22 cellular contexts compared by ENCODE assay signal in the genomic region with DNA sequence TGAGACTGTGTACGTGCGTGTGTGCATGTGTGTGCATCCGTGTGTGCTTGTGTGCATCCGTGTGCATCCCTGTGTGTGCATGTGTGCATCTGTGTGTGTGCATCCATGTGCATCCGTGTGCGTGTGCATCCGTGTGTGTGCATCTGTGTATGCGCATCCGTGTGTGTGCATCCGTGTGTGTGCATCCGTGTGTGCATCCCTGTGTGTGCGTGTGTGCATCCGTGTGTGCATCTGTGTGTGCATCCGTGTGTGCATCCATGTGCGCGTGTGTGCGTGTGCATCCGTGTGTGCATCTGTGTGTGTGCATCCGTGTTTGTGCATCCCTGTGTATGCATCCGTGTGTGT. TPM values are rescaled to one million over a fixed set of nuclear protein-coding genes. Genes with fewer than 3 reads are reported as not detected.
DNase-seq lines count a peak whose midpoint lies in the region; ATAC-seq, FAIRE-seq and TF ChIP-seq lines count a peak whose summit lies in the region.
"Had no signal": no experiment of that assay in that cellular context is flagged by ENCODE, and none has a peak within 500 bp of the region (broad histone marks: within the 10 kb centered on the region; RNA-seq: fewer than 3 reads in every experiment).

No MANE protein-coding gene starts in this region.

- no peak overlapping the region for H3K14ac ChIP-seq in H1 (ENCODE audit: insufficient read length)

- no peaks in the 10 kb centered on the region for H3K27me3 Mint-ChIP-seq in stimulated activated naive CD8-positive, alpha-beta T cell treated with anti-CD3 and anti-CD28 coated beads, Interleukin-15, Interleukin-2, amounts not matched to agents 100 ng/mL and 50 ng/mL, for 24 hours
- no peaks in the 10 kb centered on the region for H3K27me3 Mint-ChIP-seq in activated CD8-positive, alpha-beta T cell treated with anti-CD3 and anti-CD28 coated beads for 36 hours

- CTCF ChIA-PET in activated CD8-positive, alpha-beta T cell treated with anti-CD3 and anti-CD28 coated beads for 36 hours (lab: Charles Lee) = interaction anchor here (3.0 to 3.3 kb wide), 2 partner anchors 34 to 58 kb away, joined by 7 to 32 read pairs; no protein-coding TSS in a partner anchor
- CTCF ChIA-PET in H1 (lab: Charles Lee; ENCODE audit: partially characterized antibody) = interaction anchor here (1.2 to 3.8 kb wide), 4 partner anchors 11 to 64 kb away, joined by 3 to 32 read pairs (median 3); no protein-coding TSS in a partner anchor

- H2AFZ ChIP-seq in H1 (ENCODE audit: low read length) = no peak overlapping the region

- in situ Hi-C loops in transverse colon (cut with MboI; ENCODE audit: low pct_ligation_motif_present in 1 of 4, low pct_unique_long_range_greater_than_20kb in 1 of 4, low sequenced_read_pairs in 3 of 4) = no loop called here

- H3K36me3 ChIP-seq in H1 (ENCODE audit: control insufficient read depth in 2 of 4, insufficient read depth in 4 of 4, low read length in 3 of 4) = no peaks in the 10 kb centered on the region
- no peaks in the 10 kb centered on the region for H3K36me3 ChIP-seq in thymus (ENCODE audit: control insufficient read depth, insufficient read depth)
- H3K36me3 ChIP-seq in transverse colon = no peaks in the 10 kb centered on the region
- H3K36me3 ChIP-seq: BLaER1 treated with 17β-estradiol and CSF1 and Interleukin-3, amounts not matched to agents 10 nM and 100 nM had no signal

- POLR2A ChIA-PET in activated CD8-positive, alpha-beta T cell treated with anti-CD3 and anti-CD28 coated beads for 36 hours (lab: Charles Lee) = interaction anchor here (0.9 to 2.8 kb wide), 7 partner anchors 12 to 72 kb away, joined by 3 to 21 read pairs (median 4); a partner anchor contains a TSS
- POLR2A ChIA-PET in H1 (lab: Charles Lee; ENCODE audit: partially characterized antibody) = interaction anchor here (0.7 kb wide), 1 partner anchor 49 kb away, joined by 3 read pairs; no protein-coding TSS in a partner anchor

- H3K9ac ChIP-seq in H1 (replicated peaks in 1 of 4; ENCODE audit: extremely low read depth in 1 of 4, low read depth in 3 of 4, low read length in 3 of 4) = no peak overlapping the region
- H3K9ac ChIP-seq: SK-N-SH had no signal

- H3K79me1 ChIP-seq in H1 (ENCODE audit: low read depth, low read length) = no peaks in the 10 kb centered on the region

- no peaks in the 10 kb centered on the region for H3K36me3 Mint-ChIP-seq in stimulated activated naive CD8-positive, alpha-beta T cell treated with anti-CD3 and anti-CD28 coated beads, Interleukin-15, Interleukin-2, amounts not matched to agents 100 ng/mL and 50 ng/mL, for 24 hours (ENCODE audit: low read depth)
- no peaks in the 10 kb centered on the region for H3K36me3 Mint-ChIP-seq in activated CD8-positive, alpha-beta T cell treated with anti-CD3 and anti-CD28 coated beads for 36 hours (ENCODE audit: low read depth)

- H3K9me3 ChIP-seq in H1 (ENCODE audit: insufficient read depth in 2 of 2, low read depth in 1 of 2, low read length in 1 of 2) (no peaks in the 10 kb centered on the region), thymus (ENCODE audit: control insufficient read depth) (no peaks in the 10 kb centered on the region), transverse colon (no peaks in the 10 kb centered on the region)
- H3K9me3 ChIP-seq: BLaER1 treated with 17β-estradiol and CSF1 and Interleukin-3, amounts not matched to agents 10 nM and 100 nM; SK-N-SH; testis had no signal

- no peak overlapping the region for H3K23ac ChIP-seq in H1 (ENCODE audit: insufficient read length)

- TF ChIP-seq POLR2A in H1 (IDR thresholded peaks at IDR 0.05; ENCODE audit: control extremely low read depth in 1 of 2, low read depth in 2 of 2, low read length in 2 of 2) = no peak
- no peak for TF ChIP-seq POLR2A in transverse colon (IDR thresholded peaks at IDR 0.05)

- H3K79me2 ChIP-seq in H1 (ENCODE audit: control insufficient read depth in 1 of 2, insufficient read depth in 2 of 2, low read length in 2 of 2) = no peaks in the 10 kb centered on the region

- DNase-seq in stimulated activated naive CD8-positive, alpha-beta T cell treated with anti-CD3 and anti-CD28 coated beads, Interleukin-15, Interleukin-2, amounts not matched to agents 100 U/mL and 50 U/mL, for 24 hours = no peak
- no peak for DNase-seq in activated CD8-positive, alpha-beta T cell treated with anti-CD3 and anti-CD28 coated beads for 36 hours
- DNase-seq in H1 (ENCODE audit: low read depth in 1 of 2, low spot score in 2 of 2) (no peak), DMS114 treated with DMSO at 0.1 percent for 48 hours (lab: John Stamatoyannopoulos, UW; ENCODE audit: unreplicated experiment) (no peak), transverse colon (no peak), cerebellum (ENCODE audit: low spot score) (no peak)
- DNase-seq: erythroblast, foreskin keratinocyte, NCI-H1417 treated with DMSO at 0.1 percent for 48 hours, NCI-H510A, SK-N-SH, testis had no signal

- no peak overlapping the region for H3K4me3 Mint-ChIP-seq in stimulated activated naive CD8-positive, alpha-beta T cell treated with anti-CD3 and anti-CD28 coated beads, Interleukin-15, Interleukin-2, amounts not matched to agents 100 ng/mL and 50 ng/mL, for 24 hours
- H3K4me3 Mint-ChIP-seq in activated CD8-positive, alpha-beta T cell treated with anti-CD3 and anti-CD28 coated beads for 36 hours = peak overlapping the region; percentile 43

- H3K4ac ChIP-seq in H1 (replicated peaks; ENCODE audit: insufficient read length, low read depth, low read length) = no peak overlapping the region

- WGBS in H1 (ENCODE audit: extremely low coverage in 1 of 2, insufficient coverage in 1 of 2, insufficient read length in 1 of 2, insufficient replicate concordance in 2 of 2, low coverage in 1 of 2, low lambda C conversion rate in 2 of 2, missing lambda C conversion rate in 1 of 2), 2 experiments = 85% methylated on average over 20 of the region's 20 CpGs; no CpG with 5 or more reads in 1 of the 2 experiments
- WGBS in thymus = 90% methylated on average over 20 of the region's 20 CpGs
- WGBS in transverse colon (ENCODE audit: low coverage in 1 of 2), 2 donors = 80% methylated on average over 20 of the region's 20 CpGs; no CpG with 5 or more reads in 1 of the 2 donors

- H3K4me1 Mint-ChIP-seq in stimulated activated naive CD8-positive, alpha-beta T cell treated with anti-CD3 and anti-CD28 coated beads, Interleukin-15, Interleukin-2, amounts not matched to agents 100 ng/mL and 50 ng/mL, for 24 hours (ENCODE audit: low read depth) = peaks cover 81% of the 10 kb centered on the region
- peaks cover 66% of the 10 kb centered on the region for H3K4me1 Mint-ChIP-seq in activated CD8-positive, alpha-beta T cell treated with anti-CD3 and anti-CD28 coated beads for 36 hours (ENCODE audit: low read depth)

- no peak overlapping the region for H4K91ac ChIP-seq in H1 (replicated peaks; ENCODE audit: insufficient read length, low read length)

- intact Hi-C loops in activated CD8-positive, alpha-beta T cell treated with anti-CD3 and anti-CD28 coated beads for 36 hours (cut with micrococcal nuclease) = loop anchor here (5.0 to 10.0 kb wide), 2 partner anchors 33 to 579 kb away; no protein-coding TSS in a partner anchor
- intact Hi-C loops in transverse colon (cut with DNase I; ENCODE audit: low total_unique reads) = no loop called here

- no peaks in the 10 kb centered on the region for H3K23me2 ChIP-seq in H1 (ENCODE audit: low read depth, low read length)

- H4K8ac ChIP-seq in H1 (ENCODE audit: extremely low read depth, insufficient read depth, low read length) = no peak overlapping the region

- no peak overlapping the region for H3K4me3 ChIP-seq in H1 (ENCODE audit: extremely low read depth in 1 of 4, insufficient read depth in 2 of 4, low read depth in 3 of 4, low read length in 4 of 4)
- H3K4me3 ChIP-seq in thymus (ENCODE audit: low read length) = no peak overlapping the region
- no peak overlapping the region for H3K4me3 ChIP-seq in transverse colon
- H3K4me3 ChIP-seq: BLaER1 treated with 17β-estradiol and CSF1 and Interleukin-3, amounts not matched to agents 10 nM and 100 nM; dorsolateral prefrontal cortex; lung; testis had no signal

- H3K18ac ChIP-seq in H1 (ENCODE audit: extremely low read depth, low read length) = no peak overlapping the region

- H3K27ac ChIP-seq in H1 (ENCODE audit: low read depth, low read length) (no peak overlapping the region), thymus (ENCODE audit: low read depth) (peak overlapping the region; percentile 90), transverse colon (no peak overlapping the region)
- H3K27ac ChIP-seq: foreskin keratinocyte, testis had no signal

- H3K4me1 ChIP-seq in H1 (replicated peaks in 1 of 4; ENCODE audit: control insufficient read depth in 3 of 4, insufficient read depth in 4 of 4, low read length in 3 of 4) (no peaks in the 10 kb centered on the region), thymus (ENCODE audit: control insufficient read depth, insufficient read depth, low read length) (peaks cover 44% of the 10 kb centered on the region), transverse colon (no peaks in the 10 kb centered on the region)

- H4K20me1 ChIP-seq in H1 (replicated peaks in 1 of 2; ENCODE audit: control insufficient read depth in 1 of 2, insufficient read depth in 2 of 2, low read length in 2 of 2) = peaks cover 2 to 5% of the 10 kb centered on the region in 2 experiments

- H2AK5ac ChIP-seq in H1 (ENCODE audit: low read depth, low read length) = peak overlapping the region; percentile 13; the same call in 1 of the 2 replicates

- 0 out of 2 replicates have a peak overlapping the region, but pooled peaks have one; percentile 82 for H2BK15ac ChIP-seq in H1 (ENCODE audit: low read length)

- H3K9me3 Mint-ChIP-seq in stimulated activated naive CD8-positive, alpha-beta T cell treated with anti-CD3 and anti-CD28 coated beads, Interleukin-15, Interleukin-2, amounts not matched to agents 100 ng/mL and 50 ng/mL, for 24 hours = no peaks in the 10 kb centered on the region
- no peaks in the 10 kb centered on the region for H3K9me3 Mint-ChIP-seq in activated CD8-positive, alpha-beta T cell treated with anti-CD3 and anti-CD28 coated beads for 36 hours
- H3K9me3 Mint-ChIP-seq: activated T-helper 2 cell treated with anti-CD3 and anti-CD28 coated beads, Interferon-gamma antibody, Interleukin-2, Interleukin-4, amounts not matched to agents 10 μg/mL and 5 μg/mL and 100 μg/mL, durations not matched to agents 14 hours and 24 hours and 36 hours had no signal

- H4K5ac ChIP-seq in H1 (ENCODE audit: insufficient read length, low read depth, low read length) = no peak overlapping the region

- no peak overlapping the region for H2BK20ac ChIP-seq in H1 (ENCODE audit: low read length)

- no peak for TF ChIP-seq EP300 in H1 (IDR thresholded peaks at IDR 0.05; ENCODE audit: borderline replicate concordance in 1 of 2, low read depth in 2 of 2, low read length in 2 of 2)
- TF ChIP-seq EP300 in transverse colon (IDR thresholded peaks at IDR 0.05; ENCODE audit: low read depth) = no peak

- no peaks in the 10 kb centered on the region for H3K27me3 ChIP-seq in H1 (replicated peaks in 1 of 4; ENCODE audit: control insufficient read depth in 3 of 4, extremely low read depth in 1 of 4, insufficient read depth in 3 of 4, low read length in 3 of 4)
- H3K27me3 ChIP-seq in thymus (ENCODE audit: control insufficient read depth, insufficient read depth) = no peaks in the 10 kb centered on the region
- no peaks in the 10 kb centered on the region for H3K27me3 ChIP-seq in transverse colon
- H3K27me3 ChIP-seq: BLaER1 treated with 17β-estradiol and CSF1 and Interleukin-3, amounts not matched to agents 10 nM and 100 nM; dorsolateral prefrontal cortex; foreskin keratinocyte; testis had no signal

- H2BK12ac ChIP-seq in H1 (ENCODE audit: low read depth, low read length) = peak overlapping the region; percentile 20; the same call in 1 of the 2 replicates

- TF ChIP-seq CTCF in activated CD8-positive, alpha-beta T cell treated with anti-CD3 and anti-CD28 coated beads for 36 hours (IDR thresholded peaks at IDR 0.05) = no peak
- TF ChIP-seq CTCF in H1 (IDR thresholded peaks at IDR 0.05; ENCODE audit: control extremely low read depth in 1 of 3, insufficient read depth in 1 of 3, low read depth in 1 of 3, low read length in 3 of 3) = no peak
- no peak for TF ChIP-seq CTCF in transverse colon (IDR thresholded peaks at IDR 0.05)

- no peak for FAIRE-seq in H1 (lab: Jason Lieb, UNC)
- FAIRE-seq: G401.6, H54, keratinocyte had no signal

- no peak for ATAC-seq in stimulated activated naive CD8-positive, alpha-beta T cell treated with anti-CD3 and anti-CD28 coated beads, Interleukin-15, Interleukin-2, amounts not matched to agents 100 U/mL and 50 U/mL, for 24 hours
- ATAC-seq in activated CD8-positive, alpha-beta T cell treated with anti-CD3 and anti-CD28 coated beads for 36 hours = no peak
- ATAC-seq: right cardiac atrium had no signal

- H3K27ac Mint-ChIP-seq in stimulated activated naive CD8-positive, alpha-beta T cell treated with anti-CD3 and anti-CD28 coated beads, Interleukin-15, Interleukin-2, amounts not matched to agents 100 ng/mL and 50 ng/mL, for 24 hours = peak overlapping the region; percentile 61
- H3K27ac Mint-ChIP-seq in activated CD8-positive, alpha-beta T cell treated with anti-CD3 and anti-CD28 coated beads for 36 hours = peak overlapping the region; percentile 83

- H2BK5ac ChIP-seq in H1 (ENCODE audit: low read depth, low read length) = peak overlapping the region; percentile 18; the same call in 1 of the 2 replicates

- H3K56ac ChIP-seq in H1 (replicated peaks; ENCODE audit: insufficient read length, low read depth, low read length) = no peak overlapping the region

- no peak overlapping the region for H3K4me2 ChIP-seq in H1 (ENCODE audit: insufficient read depth in 1 of 2, low read depth in 2 of 2, low read length in 2 of 2)
- H3K4me2 ChIP-seq: SK-N-SH had no signal

- TF ChIP-seq RAD21 in H1 (IDR thresholded peaks at IDR 0.05 in 1 of 2, conservative IDR thresholded peaks at IDR 0.05 in 1 of 2; ENCODE audit: low read depth in 2 of 2, low read length in 2 of 2) = no peak

- H2BK120ac ChIP-seq in H1 (replicated peaks; ENCODE audit: low read depth, low read length) = no peak overlapping the region

RNA-seq across cellular contexts. Expression of a gene that starts 5.3 kb away (rescaled TPM):
- total RNA-seq in activated CD8-positive, alpha-beta T cell treated with anti-CD3 and anti-CD28 coated beads for 36 hours = 10 to 100 TPM; 31.8 to 32.4 TPM
- 23.2 and 24.5 TPM in 2 replicates for total RNA-seq in H1 (2021; fragmentation: NEBNext Ultra II Directional; extraction: Animal tissue kit (Norgen Biotek cat#: 25700))
- polyA plus RNA-seq in H1 (2011; rRNA removed) (25.5 and 43.1 TPM in 2 replicates), thymus (170 TPM)
- polyA plus RNA-seq in H1 (2011; cell fraction: cytosol; rRNA removed) = 45.3 TPM
- polyA plus RNA-seq in H1 (2011; cell fraction: nucleus; rRNA removed) = 16.3 TPM
- 27.5 to 44.4 TPM (median 35.7 TPM) in 4 replicates for polyA plus RNA-seq in H1 (2012, experiment 1 of 2)
- polyA plus RNA-seq in H1 (2012, experiment 2 of 2) = 28.9 TPM
- polyA plus RNA-seq in H1 (2013, experiment 1 of 2) = 35.8 TPM
- 35.5 TPM for polyA plus RNA-seq in H1 (2013, experiment 2 of 2)
- polyA minus RNA-seq in H1 (2011; rRNA and poly(A)+ RNA removed) = 7.4 and 9.9 TPM in 2 replicates
- 5.1 TPM for polyA minus RNA-seq in H1 (2011; cell fraction: cytosol; rRNA and poly(A)+ RNA removed)
- 15.9 TPM for polyA minus RNA-seq in H1 (2011; cell fraction: nucleus; rRNA and poly(A)+ RNA removed)
- total RNA-seq in transverse colon (10 to 100 TPM in 2 of 4 donors, 1 to 10 TPM in 2; 2.8 to 23.1 (median 14.5) TPM), cerebellum (12.1 TPM)

RNA-seq across cellular contexts. Expression of a gene that starts 50.3 kb away (rescaled TPM):
- total RNA-seq in activated CD8-positive, alpha-beta T cell treated with anti-CD3 and anti-CD28 coated beads for 36 hours = 10 to 100 TPM; 34.7 to 41.1 TPM
- total RNA-seq in H1 (2021; fragmentation: NEBNext Ultra II Directional; extraction: Animal tissue kit (Norgen Biotek cat#: 25700)) = 46.1 and 47.9 TPM in 2 replicates
- polyA plus RNA-seq in H1 (2011; rRNA removed) (16.5 and 19.6 TPM in 2 replicates), thymus (46.1 TPM)
- 32.0 TPM for polyA plus RNA-seq in H1 (2011; cell fraction: cytosol; rRNA removed)
- polyA plus RNA-seq in H1 (2011; cell fraction: nucleus; rRNA removed) = 22.5 TPM
- polyA plus RNA-seq in H1 (2012, experiment 1 of 2) = 30.6 to 59.0 TPM (median 33.4 TPM) in 4 replicates
- polyA plus RNA-seq in H1 (2012, experiment 2 of 2) = 4.8 TPM
- polyA plus RNA-seq in H1 (2013, experiment 1 of 2) = 35.0 TPM
- 30.6 TPM for polyA plus RNA-seq in H1 (2013, experiment 2 of 2)
- polyA minus RNA-seq in H1 (2011; rRNA and poly(A)+ RNA removed) = 17.6 and 18.9 TPM in 2 replicates
- 8.6 TPM for polyA minus RNA-seq in H1 (2011; cell fraction: cytosol; rRNA and poly(A)+ RNA removed)
- polyA minus RNA-seq in H1 (2011; cell fraction: nucleus; rRNA and poly(A)+ RNA removed) = 30.1 TPM
- total RNA-seq in transverse colon (10 to 100 TPM; 28.9 to 55.6 (median 45.8) TPM), cerebellum (49.2 TPM)
